Comparison of ENCODE assay signal across 7 cellular contexts in the genomic region with DNA sequence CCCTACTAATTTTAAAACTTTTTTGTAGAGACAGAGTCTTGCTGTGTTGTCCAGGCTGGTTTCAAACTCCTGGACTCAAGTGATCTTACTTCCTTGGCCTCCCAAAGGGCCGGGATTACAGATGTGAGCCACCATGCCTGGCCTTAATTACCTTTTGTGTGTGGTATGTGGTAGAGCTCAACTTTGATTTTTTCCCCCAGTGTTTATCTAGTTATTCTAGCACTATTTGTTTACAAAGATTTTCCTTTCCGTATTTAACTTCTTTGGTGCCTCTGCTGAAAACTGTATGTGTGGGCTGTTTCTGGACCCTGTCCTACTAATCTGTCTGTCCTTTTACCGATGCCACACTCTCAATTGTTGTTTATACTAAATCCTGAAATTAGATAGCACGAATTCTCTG.
"Had no signal": no experiment of that assay in that cellular context is flagged by ENCODE, and none has a peak within 500 bp of the region (broad histone marks: within the 10 kb centered on the region; RNA-seq: fewer than 3 reads in every experiment).

No MANE protein-coding gene starts in this region.

- H3K4me3 ChIP-seq: GM23248, K562 had no signal

- H3K9ac ChIP-seq: GM23248 had no signal

- H2AFZ ChIP-seq: GM23248 had no signal

- DNase-seq: GM23248, GOT3, H9, HCEC 1CT, IMR-90 had no signal

- FAIRE-seq: HTR-8/SVneo, K562 had no signal

- H3K27ac ChIP-seq: GM23248 had no signal
